ENCODE assay signal across 9 cellular contexts in the genomic region with DNA sequence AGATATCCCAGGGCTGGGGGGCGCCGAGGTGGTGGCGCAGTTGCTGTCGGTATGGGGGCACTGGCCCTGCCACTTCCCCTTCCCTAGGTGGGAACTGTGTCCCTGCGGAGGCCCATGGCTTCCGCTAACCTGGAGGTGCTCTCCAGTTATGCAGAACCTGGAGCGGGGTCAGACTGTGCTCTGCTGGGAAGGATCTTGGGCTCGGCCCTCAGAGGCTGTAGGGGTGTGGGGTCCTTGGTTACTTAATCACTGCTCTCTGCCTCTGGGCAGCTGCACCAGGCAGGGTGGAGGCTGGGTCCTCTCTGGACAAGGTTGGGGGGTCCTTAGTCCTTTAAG. TPM values are rescaled to one million over a fixed set of nuclear protein-coding genes. Genes with fewer than 3 reads are reported as not detected.
A peak's percentile ranks its signal among the peaks of the same experiment; 100 is the strongest.
DNase-seq lines count a peak whose midpoint lies in the region; ATAC-seq, FAIRE-seq and TF ChIP-seq lines count a peak whose summit lies in the region.
"Had no signal": no experiment of that assay in that cellular context is flagged by ENCODE, and none has a peak within 500 bp of the region (broad histone marks: within the 10 kb centered on the region; RNA-seq: fewer than 3 reads in every experiment).

No MANE protein-coding gene starts in this region.

- dilution Hi-C loops in endothelial cell of umbilical vein (cut with MboI; ENCODE audit: extremely low pct_ligation_motif_present, low sequenced_read_pairs): no loop called here

- H2AFZ ChIP-seq in Loucy (ENCODE audit: low read length) (no peak overlapping the region), endothelial cell of umbilical vein (ENCODE audit: low read depth, low read length) (no peak overlapping the region), neural cell (ENCODE audit: low read depth, low read length) (no peak overlapping the region)

- H3K36me3 ChIP-seq in Loucy (ENCODE audit: insufficient read depth, low read length): no peaks in the 10 kb centered on the region
- H3K36me3 ChIP-seq in endothelial cell of umbilical vein (ENCODE audit: control insufficient read depth in 2 of 2, extremely low read depth in 1 of 2, insufficient read depth in 2 of 2, low read length in 2 of 2): peaks cover 2 to 26% of the 10 kb centered on the region in 2 experiments
- no peaks in the 10 kb centered on the region for H3K36me3 ChIP-seq in neural cell (ENCODE audit: insufficient read depth, low read length)

- H3K9me3 ChIP-seq in A549 (no peaks in the 10 kb centered on the region), Loucy (ENCODE audit: insufficient read depth, low read depth, low read length) (no peaks in the 10 kb centered on the region), endothelial cell of umbilical vein (replicated peaks; ENCODE audit: control insufficient read depth, insufficient read depth, low read length) (no peaks in the 10 kb centered on the region), neural cell (ENCODE audit: low read length) (no peaks in the 10 kb centered on the region)

- TF ChIP-seq POLR2A in A549 (IDR thresholded peaks at IDR 0.05; ENCODE audit: low read length): no peak
- no peak for TF ChIP-seq POLR2A in endothelial cell of umbilical vein (IDR thresholded peaks at IDR 0.05; ENCODE audit: low read depth, low read length)

- H4K20me1 ChIP-seq in Loucy (ENCODE audit: insufficient read depth, low read length, poor library complexity, severe bottlenecking): peaks cover 36% of the 10 kb centered on the region
- H4K20me1 ChIP-seq in endothelial cell of umbilical vein (replicated peaks; ENCODE audit: control insufficient read depth, extremely low read depth, insufficient read depth, low read length): no peaks in the 10 kb centered on the region
- H4K20me1 ChIP-seq in neural cell (ENCODE audit: insufficient read depth): peaks cover 6% of the 10 kb centered on the region

- H3K27ac ChIP-seq in A549: peak overlapping the region; percentile 98 to 99
- peak overlapping the region; percentile 72 for H3K27ac ChIP-seq in endothelial cell of umbilical vein (ENCODE audit: insufficient read depth, low read depth, low read length)
- H3K27ac ChIP-seq in neural cell (ENCODE audit: low read length): no peak overlapping the region

- H3K9ac ChIP-seq in Loucy (ENCODE audit: low read depth, low read length, poor library complexity, severe bottlenecking): peak overlapping the region; percentile 48
- peak overlapping the region; percentile 59 for H3K9ac ChIP-seq in endothelial cell of umbilical vein (replicated peaks; ENCODE audit: extremely low read depth, insufficient read depth, low read length)
- no peak overlapping the region for H3K9ac ChIP-seq in neural cell (ENCODE audit: low read length)

- H3K79me2 ChIP-seq in Loucy (ENCODE audit: insufficient read depth, low read length): peaks cover 37% of the 10 kb centered on the region; the same call in 1 of the 2 replicates
- peaks cover 70% of the 10 kb centered on the region for H3K79me2 ChIP-seq in endothelial cell of umbilical vein (ENCODE audit: control insufficient read depth, insufficient read depth, low read length)
- H3K79me2 ChIP-seq in neural cell (replicated peaks; ENCODE audit: insufficient read depth, low read length): peaks cover 26% of the 10 kb centered on the region

- H3K4me1 ChIP-seq in A549 (peaks cover 65% of the 10 kb centered on the region), Loucy (ENCODE audit: insufficient read depth, low read length, poor library complexity, severe bottlenecking) (peaks cover 38% of the 10 kb centered on the region), endothelial cell of umbilical vein (ENCODE audit: control insufficient read depth, extremely low read depth, insufficient read depth, low read length) (peaks cover 38% of the 10 kb centered on the region)

- H3K4me3 ChIP-seq in A549: peak overlapping the region; percentile 98
- peak overlapping the region; percentile 95 for H3K4me3 ChIP-seq in Loucy (ENCODE audit: low read length, poor library complexity, severe bottlenecking)
- H3K4me3 ChIP-seq in endothelial cell of umbilical vein (replicated peaks in 1 of 3; ENCODE audit: insufficient read depth in 1 of 3, low read depth in 1 of 3, low read length in 3 of 3): peak overlapping the region; percentile 20 to 95 (median 83)
- peak overlapping the region; percentile 88 for H3K4me3 ChIP-seq in neural cell (ENCODE audit: low read length)

- TF ChIP-seq RAD21 in A549 (conservative IDR thresholded peaks at IDR 0.05 in 1 of 2, IDR thresholded peaks at IDR 0.05 in 1 of 2) (no peak), neural cell (conservative IDR thresholded peaks at IDR 0.05) (no peak)

- intact Hi-C loops in endothelial cell of umbilical vein (cut with micrococcal nuclease): loop anchor here (1.0 to 5.0 kb wide), 6 partner anchors 32 to 133 kb away; a partner anchor contains a TSS

- 92% methylated on average over 8 of the region's 8 CpGs for WGBS in A549 (ENCODE audit: missing lambda C conversion rate)

- H3K9me2 ChIP-seq in Loucy (replicated peaks; ENCODE audit: low read depth, low read length) (no peaks in the 10 kb centered on the region), neural cell (ENCODE audit: insufficient read depth, low read length) (no peaks in the 10 kb centered on the region)

- no peak for TF ChIP-seq EP300 in A549 (IDR thresholded peaks at IDR 0.05)
- no peak for TF ChIP-seq EP300 in neural cell (conservative IDR thresholded peaks at IDR 0.05; ENCODE audit: poor library complexity, severe bottlenecking)

- ATAC-seq in A549: peak in 1 of 2 experiments; percentile 2; a peak in 3 of 6 replicates

- no peaks in the 10 kb centered on the region for H3F3A ChIP-seq in Loucy (ENCODE audit: low read depth)
- no peaks in the 10 kb centered on the region for H3F3A ChIP-seq in neural cell (ENCODE audit: insufficient read depth, low read length, poor library complexity, severe bottlenecking)

- H3K4me2 ChIP-seq in A549 (peak overlapping the region; percentile 98), Loucy (ENCODE audit: low read depth, low read length, poor library complexity, severe bottlenecking) (peak overlapping the region; percentile 100), endothelial cell of umbilical vein (ENCODE audit: insufficient read depth, low read length) (peak overlapping the region; percentile 87), neural cell (ENCODE audit: low read length) (no peak overlapping the region)

- TF ChIP-seq CTCF in A549 (IDR thresholded peaks at IDR 0.05): no peak
- no peak for TF ChIP-seq CTCF in Loucy (conservative IDR thresholded peaks at IDR 0.05; ENCODE audit: low read length)
- TF ChIP-seq CTCF in endothelial cell of umbilical vein (IDR thresholded peaks at IDR 0.05; ENCODE audit: extremely low read depth in 1 of 2, insufficient read depth in 1 of 2, low read depth in 1 of 2, low read length in 2 of 2): no peak
- no peak for TF ChIP-seq CTCF in neural cell (IDR thresholded peaks at IDR 0.05; ENCODE audit: poor library complexity, severe bottlenecking)

- no peaks in the 10 kb centered on the region for H3K9me1 ChIP-seq in endothelial cell of umbilical vein (replicated peaks; ENCODE audit: control insufficient read depth, extremely low read depth, insufficient read depth, low read length)

- POLR2A ChIA-PET in A549 (lab: Yijun Ruan, JAX) (no interaction called here), endothelial cell of umbilical vein (lab: Charles Lee) (interaction anchor here (0.5 kb wide), 1 partner anchor 30 kb away, joined by 4 read pairs; no protein-coding TSS in a partner anchor)

- no TSS peak for BruUV-seq in endothelial cell of umbilical vein (replicated peaks; lab: Mats Ljungman, UMichigan)

- DNase-seq in A549 (ENCODE audit: low read depth in 1 of 2, low spot score in 1 of 2): no peak
- no peak for DNase-seq in endothelial cell of umbilical vein (ENCODE audit: low read depth, low spot score)
- DNase-seq in NCI-H187 treated with DMSO at 0.1 percent for 48 hours (lab: John Stamatoyannopoulos, UW): no peak
- no peak for DNase-seq in activated gamma-delta T cell (lab: John Stamatoyannopoulos, UW)
- no peak for DNase-seq in NCI-H82 treated with DMSO at 0.1 percent for 48 hours (lab: John Stamatoyannopoulos, UW; ENCODE audit: unreplicated experiment)
- DNase-seq in DMS114 treated with DMSO at 0.1 percent for 48 hours (lab: John Stamatoyannopoulos, UW; ENCODE audit: unreplicated experiment): no peak
- DNase-seq: activated naive CD4-positive, alpha-beta T cell treated with anti-CD3 and anti-CD28 coated beads for 36 hours had no signal

- CTCF ChIA-PET in A549 (lab: Yijun Ruan, JAX): interaction anchor here (0.8 to 3.6 kb wide), 4 partner anchors 10 to 462 kb away, joined by 3 to 20 read pairs (median 3); no protein-coding TSS in a partner anchor
- CTCF ChIA-PET in endothelial cell of umbilical vein (lab: Charles Lee): interaction anchor here (1.2 to 2.9 kb wide), 4 partner anchors 17 to 135 kb away, joined by 3 to 6 read pairs (median 4); no protein-coding TSS in a partner anchor

- FAIRE-seq in A549 (lab: Jason Lieb, UNC) (no peak), endothelial cell of umbilical vein (lab: Jason Lieb, UNC) (peak; percentile 28)

- H3K27me3 ChIP-seq in Loucy (ENCODE audit: insufficient read depth, low read length, poor library complexity, severe bottlenecking): no peaks in the 10 kb centered on the region
- no peaks in the 10 kb centered on the region for H3K27me3 ChIP-seq in endothelial cell of umbilical vein (ENCODE audit: control insufficient read depth in 2 of 2, insufficient read depth in 2 of 2, low read length in 2 of 2)
- no peaks in the 10 kb centered on the region for H3K27me3 ChIP-seq in neural cell (ENCODE audit: insufficient read depth, low read depth, low read length)

RNA-seq across cellular contexts. Expression of a gene that starts 2.4 kb away (rescaled TPM):
- polyA plus RNA-seq in A549 (2011; rRNA removed) (61.0 and 68.3 TPM in 2 replicates), A549 (2017; fragmentation: RNase III; extraction: RNeasy Plus Mini Kit Qiagen cat#74134 plus additional on column Dnase treatment) (60.8 to 73.0 TPM (median 61.5 TPM) in 3 replicates), endothelial cell of umbilical vein (214 and 223 TPM in 2 replicates), neural cell (55.6 and 57.6 TPM in 2 replicates)
- polyA plus RNA-seq in A549 (2012; cell fraction: cytosol; rRNA removed): 67.0 and 79.0 TPM in 2 replicates
- 29.3 and 35.6 TPM in 2 replicates for polyA plus RNA-seq in A549 (2012; cell fraction: nucleus; rRNA removed)
- 49.2 and 51.8 TPM in 2 replicates for polyA minus RNA-seq in A549 (2011; rRNA and poly(A)+ RNA removed)
- 284 and 317 TPM in 2 replicates for total RNA-seq in endothelial cell of umbilical vein
- polyA plus RNA-seq in endothelial cell of umbilical vein (2011; cell fraction: cytosol; rRNA removed): 168 and 172 TPM in 2 replicates
- polyA plus RNA-seq in endothelial cell of umbilical vein (2011; cell fraction: nucleus; rRNA removed): 57.3 and 67.5 TPM in 2 replicates
- polyA plus RNA-seq in endothelial cell of umbilical vein (2012): 224 and 245 TPM in 2 replicates
- polyA minus RNA-seq in endothelial cell of umbilical vein (93.6 and 113 TPM in 2 replicates), neural cell (16.6 and 21.4 TPM in 2 replicates)
- 39.4 TPM for polyA minus RNA-seq in endothelial cell of umbilical vein (2011; cell fraction: cytosol; rRNA and poly(A)+ RNA removed)
- 41.2 and 44.6 TPM in 2 replicates for polyA minus RNA-seq in endothelial cell of umbilical vein (2011; cell fraction: nucleus; rRNA and poly(A)+ RNA removed)

RNA-seq across cellular contexts. Expression of a gene that starts 31.8 kb away (rescaled TPM):
- polyA plus RNA-seq in A549 (2011; rRNA removed) (2.5 TPM in 2 replicates), A549 (2017; fragmentation: RNase III; extraction: RNeasy Plus Mini Kit Qiagen cat#74134 plus additional on column Dnase treatment) (8.4 to 11.2 TPM (median 11.1 TPM) in 3 replicates), endothelial cell of umbilical vein (11.8 and 12.3 TPM in 2 replicates), neural cell (46.6 and 50.8 TPM in 2 replicates)
- 2.8 and 3.8 TPM in 2 replicates for polyA plus RNA-seq in A549 (2012; cell fraction: cytosol; rRNA removed)
- 14.1 and 21.5 TPM in 2 replicates for polyA plus RNA-seq in A549 (2012; cell fraction: nucleus; rRNA removed)
- polyA minus RNA-seq in A549 (2011; rRNA and poly(A)+ RNA removed): 2.9 and 4.4 TPM in 2 replicates
- 84.9 and 97.5 TPM in 2 replicates for total RNA-seq in endothelial cell of umbilical vein
- 10.2 and 11.5 TPM in 2 replicates for polyA plus RNA-seq in endothelial cell of umbilical vein (2011; cell fraction: cytosol; rRNA removed)
- polyA plus RNA-seq in endothelial cell of umbilical vein (2011; cell fraction: nucleus; rRNA removed): 47.5 and 65.1 TPM in 2 replicates
- 30.2 and 32.1 TPM in 2 replicates for polyA plus RNA-seq in endothelial cell of umbilical vein (2012)
- polyA minus RNA-seq in endothelial cell of umbilical vein (28.8 and 56.2 TPM in 2 replicates), neural cell (34.0 and 40.9 TPM in 2 replicates)
- polyA minus RNA-seq in endothelial cell of umbilical vein (2011; cell fraction: cytosol; rRNA and poly(A)+ RNA removed): 4.0 TPM
- polyA minus RNA-seq in endothelial cell of umbilical vein (2011; cell fraction: nucleus; rRNA and poly(A)+ RNA removed): 28.0 and 44.2 TPM in 2 replicates
